ENCODE assay signal across 1 cellular context in genomic region chr6:89080281-89081128, GRCh38.
TF ChIP-seq lines count a peak whose summit lies in the region.

TSS of gene PNRC1 (plus strand) at chr6:89080751. CDS start at chr6:89080895, 144 bp downstream.

TF ChIP-seq in HepG2, 621 proteins besides CTCF, POLR2A, EP300 and RAD21 (continued from another document and continues in another):
- TF ChIP-seq ZNF770 (CRISPR knock-in tag; IDR thresholded peaks at IDR 0.05), result peak; percentile 26; the same call in 1 of the 2 replicates
- TF ChIP-seq HDAC6 (IDR thresholded peaks at IDR 0.05; ENCODE audit: low read depth, low read length), result no peak
- no peak for TF ChIP-seq MXI1 (IDR thresholded peaks at IDR 0.05; ENCODE audit: borderline replicate concordance, low read depth, low read length)
- peak; percentile 88 for TF ChIP-seq SIN3A (IDR thresholded peaks at IDR 0.05; ENCODE audit: borderline replicate concordance, low read depth, low read length)
- TF ChIP-seq ZNF180 (CRISPR knock-in tag; IDR thresholded peaks at IDR 0.05; ENCODE audit: borderline replicate concordance, low read depth), result no peak
- TF ChIP-seq ZMAT3 (CRISPR knock-in tag; conservative IDR thresholded peaks at IDR 0.05), result no peak
- TF ChIP-seq HNF1B (CRISPR knock-in tag; IDR thresholded peaks at IDR 0.05), result peak; percentile 79
- peak; percentile 85; the same call in 1 of the 2 replicates for TF ChIP-seq ZNF317 (CRISPR knock-in tag; IDR thresholded peaks at IDR 0.05)
- TF ChIP-seq ATF2 (CRISPR knock-in tag; IDR thresholded peaks at IDR 0.05), result peak; percentile 47; the same call in 1 of the 2 replicates
- TF ChIP-seq, protein P1, sequence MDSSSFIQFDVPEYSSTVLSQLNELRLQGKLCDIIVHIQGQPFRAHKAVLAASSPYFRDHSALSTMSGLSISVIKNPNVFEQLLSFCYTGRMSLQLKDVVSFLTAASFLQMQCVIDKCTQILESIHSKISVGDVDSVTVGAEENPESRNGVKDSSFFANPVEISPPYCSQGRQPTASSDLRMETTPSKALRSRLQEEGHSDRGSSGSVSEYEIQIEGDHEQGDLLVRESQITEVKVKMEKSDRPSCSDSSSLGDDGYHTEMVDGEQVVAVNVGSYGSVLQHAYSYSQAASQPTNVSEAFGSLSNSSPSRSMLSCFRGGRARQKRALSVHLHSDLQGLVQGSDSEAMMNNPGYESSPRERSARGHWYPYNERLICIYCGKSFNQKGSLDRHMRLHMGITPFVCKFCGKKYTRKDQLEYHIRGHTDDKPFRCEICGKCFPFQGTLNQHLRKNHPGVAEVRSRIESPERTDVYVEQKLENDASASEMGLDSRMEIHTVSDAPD (CRISPR knock-in tag; IDR thresholded peaks at IDR 0.05), result peak; percentile 70; the same call in 1 of the 2 replicates
- TF ChIP-seq, protein P2, sequence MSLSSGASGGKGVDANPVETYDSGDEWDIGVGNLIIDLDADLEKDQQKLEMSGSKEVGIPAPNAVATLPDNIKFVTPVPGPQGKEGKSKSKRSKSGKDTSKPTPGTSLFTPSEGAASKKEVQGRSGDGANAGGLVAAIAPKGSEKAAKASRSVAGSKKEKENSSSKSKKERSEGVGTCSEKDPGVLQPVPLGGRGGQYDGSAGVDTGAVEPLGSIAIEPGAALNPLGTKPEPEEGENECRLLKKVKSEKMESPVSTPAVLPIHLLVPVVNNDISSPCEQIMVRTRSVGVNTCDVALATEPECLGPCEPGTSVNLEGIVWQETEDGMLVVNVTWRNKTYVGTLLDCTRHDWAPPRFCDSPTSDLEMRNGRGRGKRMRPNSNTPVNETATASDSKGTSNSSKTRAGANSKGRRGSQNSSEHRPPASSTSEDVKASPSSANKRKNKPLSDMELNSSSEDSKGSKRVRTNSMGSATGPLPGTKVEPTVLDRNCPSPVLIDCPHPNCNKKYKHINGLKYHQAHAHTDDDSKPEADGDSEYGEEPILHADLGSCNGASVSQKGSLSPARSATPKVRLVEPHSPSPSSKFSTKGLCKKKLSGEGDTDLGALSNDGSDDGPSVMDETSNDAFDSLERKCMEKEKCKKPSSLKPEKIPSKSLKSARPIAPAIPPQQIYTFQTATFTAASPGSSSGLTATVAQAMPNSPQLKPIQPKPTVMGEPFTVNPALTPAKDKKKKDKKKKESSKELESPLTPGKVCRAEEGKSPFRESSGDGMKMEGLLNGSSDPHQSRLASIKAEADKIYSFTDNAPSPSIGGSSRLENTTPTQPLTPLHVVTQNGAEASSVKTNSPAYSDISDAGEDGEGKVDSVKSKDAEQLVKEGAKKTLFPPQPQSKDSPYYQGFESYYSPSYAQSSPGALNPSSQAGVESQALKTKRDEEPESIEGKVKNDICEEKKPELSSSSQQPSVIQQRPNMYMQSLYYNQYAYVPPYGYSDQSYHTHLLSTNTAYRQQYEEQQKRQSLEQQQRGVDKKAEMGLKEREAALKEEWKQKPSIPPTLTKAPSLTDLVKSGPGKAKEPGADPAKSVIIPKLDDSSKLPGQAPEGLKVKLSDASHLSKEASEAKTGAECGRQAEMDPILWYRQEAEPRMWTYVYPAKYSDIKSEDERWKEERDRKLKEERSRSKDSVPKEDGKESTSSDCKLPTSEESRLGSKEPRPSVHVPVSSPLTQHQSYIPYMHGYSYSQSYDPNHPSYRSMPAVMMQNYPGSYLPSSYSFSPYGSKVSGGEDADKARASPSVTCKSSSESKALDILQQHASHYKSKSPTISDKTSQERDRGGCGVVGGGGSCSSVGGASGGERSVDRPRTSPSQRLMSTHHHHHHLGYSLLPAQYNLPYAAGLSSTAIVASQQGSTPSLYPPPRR (CRISPR knock-in tag; IDR thresholded peaks at IDR 0.05; ENCODE audit: borderline replicate concordance), result no peak; the same call in 1 of the 2 replicates
- peak; percentile 65; the same call in 1 of the 2 replicates for TF ChIP-seq ZNF335 (CRISPR knock-in tag; IDR thresholded peaks at IDR 0.05)
- TF ChIP-seq TOE1 (CRISPR knock-in tag; IDR thresholded peaks at IDR 0.05), result no peak
- peak; percentile 74 for TF ChIP-seq FOXK2 (IDR thresholded peaks at IDR 0.05)
- TF ChIP-seq HNRNPK (IDR thresholded peaks at IDR 0.05; ENCODE audit: low read depth, low read length, poor library complexity, severe bottlenecking), result peak; percentile 79
- TF ChIP-seq SOX5 (CRISPR knock-in tag; IDR thresholded peaks at IDR 0.05; ENCODE audit: borderline replicate concordance), result peak; percentile 36; the same call in 1 of the 2 replicates
- TF ChIP-seq ZSCAN5A (CRISPR knock-in tag; IDR thresholded peaks at IDR 0.05; ENCODE audit: borderline replicate concordance), result peak; percentile 71; the same call in 1 of the 2 replicates
- TF ChIP-seq ZNF614 (CRISPR knock-in tag; IDR thresholded peaks at IDR 0.05; ENCODE audit: borderline replicate concordance), result peak; percentile 63; the same call in 1 of the 2 replicates
- TF ChIP-seq FOXC1 (CRISPR knock-in tag; IDR thresholded peaks at IDR 0.05; ENCODE audit: borderline replicate concordance), result peak; percentile 97
- no peak for TF ChIP-seq U2AF2 (IDR thresholded peaks at IDR 0.05; ENCODE audit: low read depth, low read length)
- TF ChIP-seq KLF9 (CRISPR knock-in tag; IDR thresholded peaks at IDR 0.05; ENCODE audit: low read depth), result 0 out of 2 replicates have a peak, but pooled peaks have one; percentile 42
- TF ChIP-seq, protein P3, sequence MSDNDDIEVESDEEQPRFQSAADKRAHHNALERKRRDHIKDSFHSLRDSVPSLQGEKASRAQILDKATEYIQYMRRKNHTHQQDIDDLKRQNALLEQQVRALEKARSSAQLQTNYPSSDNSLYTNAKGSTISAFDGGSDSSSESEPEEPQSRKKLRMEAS (IDR thresholded peaks at IDR 0.05), result peak; percentile 62; the same call in 1 of the 2 replicates
- TF ChIP-seq SSRP1 (CRISPR knock-in tag; IDR thresholded peaks at IDR 0.05), result no peak
- TF ChIP-seq MTA1 (CRISPR knock-in tag; IDR thresholded peaks at IDR 0.05; ENCODE audit: borderline replicate concordance), result 0 out of 2 replicates have a peak, but pooled peaks have one; percentile 3
- TF ChIP-seq ZNF12 (CRISPR knock-in tag; IDR thresholded peaks at IDR 0.05), result peak; percentile 49
- no peak for TF ChIP-seq GABPA (IDR thresholded peaks at IDR 0.05; ENCODE audit: low read depth, low read length)
- TF ChIP-seq GABPA (CRISPR knock-in tag; IDR thresholded peaks at IDR 0.05; ENCODE audit: low read depth), result peak; percentile 61
- TF ChIP-seq ZNF10 (CRISPR knock-in tag; IDR thresholded peaks at IDR 0.05; ENCODE audit: borderline replicate concordance, low read depth), result no peak
- TF ChIP-seq FOXA3 (CRISPR knock-in tag; IDR thresholded peaks at IDR 0.05), result peak; percentile 37; the same call in 1 of the 2 replicates
- peak; percentile 35; the same call in 1 of the 2 replicates for TF ChIP-seq ZNF468 (CRISPR knock-in tag; IDR thresholded peaks at IDR 0.05)
- TF ChIP-seq GMEB1 (CRISPR knock-in tag; IDR thresholded peaks at IDR 0.05; ENCODE audit: borderline replicate concordance), result peak; percentile 59; the same call in 1 of the 2 replicates
- no peak for TF ChIP-seq ZNF577 (CRISPR knock-in tag; IDR thresholded peaks at IDR 0.05; ENCODE audit: borderline replicate concordance, low read depth)
- peak; percentile 79 for TF ChIP-seq SP2 (CRISPR knock-in tag; IDR thresholded peaks at IDR 0.05)
- no peak for TF ChIP-seq YEATS4 (CRISPR knock-in tag; IDR thresholded peaks at IDR 0.05; ENCODE audit: borderline replicate concordance)
- 0 out of 2 replicates have a peak, but pooled peaks have one; percentile 16 for TF ChIP-seq CREM (IDR thresholded peaks at IDR 0.05)
- TF ChIP-seq CREM (CRISPR knock-in tag; IDR thresholded peaks at IDR 0.05), result no peak
- peak; percentile 78; the same call in 1 of the 2 replicates for TF ChIP-seq BRF2 (CRISPR knock-in tag; IDR thresholded peaks at IDR 0.05)
- TF ChIP-seq, protein P4, sequence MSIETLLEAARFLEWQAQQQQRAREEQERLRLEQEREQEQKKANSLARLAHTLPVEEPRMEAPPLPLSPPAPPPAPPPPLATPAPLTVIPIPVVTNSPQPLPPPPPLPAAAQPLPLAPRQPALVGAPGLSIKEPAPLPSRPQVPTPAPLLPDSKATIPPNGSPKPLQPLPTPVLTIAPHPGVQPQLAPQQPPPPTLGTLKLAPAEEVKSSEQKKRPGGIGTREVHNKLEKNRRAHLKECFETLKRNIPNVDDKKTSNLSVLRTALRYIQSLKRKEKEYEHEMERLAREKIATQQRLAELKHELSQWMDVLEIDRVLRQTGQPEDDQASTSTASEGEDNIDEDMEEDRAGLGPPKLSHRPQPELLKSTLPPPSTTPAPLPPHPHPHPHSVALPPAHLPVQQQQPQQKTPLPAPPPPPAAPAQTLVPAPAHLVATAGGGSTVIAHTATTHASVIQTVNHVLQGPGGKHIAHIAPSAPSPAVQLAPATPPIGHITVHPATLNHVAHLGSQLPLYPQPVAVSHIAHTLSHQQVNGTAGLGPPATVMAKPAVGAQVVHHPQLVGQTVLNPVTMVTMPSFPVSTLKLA (IDR thresholded peaks at IDR 0.05), result peak; percentile 63
- peak; percentile 71 for TF ChIP-seq ZBTB38 (CRISPR knock-in tag; IDR thresholded peaks at IDR 0.05)
- TF ChIP-seq SOX13 (IDR thresholded peaks at IDR 0.05), result 0 out of 2 replicates have a peak, but pooled peaks have one; percentile 16
- TF ChIP-seq SOX13 (CRISPR knock-in tag; conservative IDR thresholded peaks at IDR 0.05 in 1 of 2, IDR thresholded peaks at IDR 0.05 in 1 of 2), result peak in 1 of 2 experiments; percentile 61; a peak in 2 of 4 replicates
- peak; percentile 89 for TF ChIP-seq HNRNPLL (IDR thresholded peaks at IDR 0.05; ENCODE audit: low read depth, low read length, poor library complexity, severe bottlenecking)
- TF ChIP-seq SP1 (IDR thresholded peaks at IDR 0.05), result peak; percentile 82
- TF ChIP-seq SP1 (CRISPR knock-in tag; IDR thresholded peaks at IDR 0.05), result peak; percentile 96
- peak; percentile 76; the same call in 1 of the 2 replicates for TF ChIP-seq SMAD3 (CRISPR knock-in tag; IDR thresholded peaks at IDR 0.05)
- no peak for TF ChIP-seq FOXM1 (CRISPR knock-in tag; IDR thresholded peaks at IDR 0.05)
- peak; percentile 84; the same call in 1 of the 2 replicates for TF ChIP-seq ZNF333 (CRISPR knock-in tag; IDR thresholded peaks at IDR 0.05; ENCODE audit: borderline replicate concordance)
